Comparison of ENCODE assay signal across 18 cellular contexts in the genomic region with DNA sequence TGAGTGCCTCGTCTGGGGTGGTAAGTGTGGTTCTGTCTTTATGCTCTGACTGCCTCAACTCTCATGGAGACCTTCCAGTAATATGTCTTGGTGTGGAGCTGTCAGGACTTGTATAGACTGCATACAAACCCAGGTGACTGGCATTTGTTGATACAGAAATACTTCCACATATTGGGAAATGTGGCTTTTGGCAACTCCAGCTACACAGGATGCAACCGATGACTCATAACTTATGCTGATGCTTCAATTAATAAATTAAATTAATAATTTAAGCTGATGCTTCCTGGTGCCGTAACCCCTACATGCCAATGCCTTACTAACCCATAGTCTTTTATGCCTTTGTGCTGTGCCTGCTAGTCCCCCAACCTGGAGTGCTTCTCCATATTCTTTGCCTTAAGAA.
DNase-seq lines count a peak whose midpoint lies in the region; ATAC-seq and TF ChIP-seq lines count a peak whose summit lies in the region.
"Had no signal": no experiment of that assay in that cellular context is flagged by ENCODE, and none has a peak within 500 bp of the region (broad histone marks: within the 10 kb centered on the region; RNA-seq: fewer than 3 reads in every experiment).

No MANE protein-coding gene starts in this region.

- ATAC-seq in natural killer cell treated with Interleukin-12 subunit alpha and Interleukin-12 subunit beta and Interleukin-15 and Interleukin-18, amount 100 ng/mL, for 72 hours = no peak
- ATAC-seq: body of pancreas, pancreas had no signal

- no peaks in the 10 kb centered on the region for H3K27me3 ChIP-seq in skeletal muscle tissue (ENCODE audit: control insufficient read depth in 3 of 3, insufficient read depth in 3 of 3, low read length in 3 of 3)
- H3K27me3 ChIP-seq: BLaER1, body of pancreas, pancreas had no signal

- POLR2A ChIA-PET in MCF 10A (lab: Yijun Ruan, JAX) = interaction anchor here (0.7 to 1.7 kb wide), 5 partner anchors 8 to 113 kb away, joined by 3 to 7 read pairs (median 4); a partner anchor contains a TSS

- H3K4me3 Mint-ChIP-seq in HFFc6 (no peak overlapping the region), MCF 10A (ENCODE audit: unreplicated experiment) (no peak overlapping the region)
- H3K4me3 Mint-ChIP-seq in natural killer cell treated with Interleukin-12 subunit alpha and Interleukin-12 subunit beta and Interleukin-15 and Interleukin-18, amount 100 ng/mL, for 72 hours = no peak overlapping the region
- H3K4me3 Mint-ChIP-seq: activated CD4-positive, alpha-beta T cell treated with anti-CD3 and anti-CD28 coated beads, Interleukin-2, amount 10 ng/mL, durations not matched to agents 7 days and 5 days had no signal

- peaks cover 43% of the 10 kb centered on the region for H3K4me1 Mint-ChIP-seq in HFFc6 (ENCODE audit: low read depth)
- H3K4me1 Mint-ChIP-seq in MCF 10A (ENCODE audit: insufficient read depth, unreplicated experiment) = peaks cover 26% of the 10 kb centered on the region
- peaks cover 19 to 24% of the 10 kb centered on the region in 2 donors for H3K4me1 Mint-ChIP-seq in natural killer cell treated with Interleukin-12 subunit alpha and Interleukin-12 subunit beta and Interleukin-15 and Interleukin-18, amount 100 ng/mL, for 72 hours (ENCODE audit: low read depth in 2 of 2)

- no peak overlapping the region for H3K9ac ChIP-seq in skeletal muscle tissue (ENCODE audit: low read depth in 1 of 3, low read length in 3 of 3)
- H3K9ac ChIP-seq: BLaER1 had no signal

- DNase-seq in HFFc6 (peak; percentile 46), MCF 10A (ENCODE audit: unreplicated experiment) (peak; percentile 77), fibroblast of villous mesenchyme (ENCODE audit: low read depth) (peak; percentile 78), NCI-H510A (lab: John Stamatoyannopoulos, UW) (no peak), SW480 (ENCODE audit: low spot score) (no peak)
- no peak for DNase-seq in natural killer cell treated with Interleukin-12 subunit alpha and Interleukin-12 subunit beta and Interleukin-15 and Interleukin-18, amount 100 ng/mL, for 72 hours (ENCODE audit: low spot score)
- DNase-seq: activated CD4-positive, alpha-beta T cell treated with anti-CD3 and anti-CD28 coated beads, Interleukin-2, amount 10 ng/mL, durations not matched to agents 7 days and 5 days; activated naive CD4-positive, alpha-beta T cell treated with anti-CD3 and anti-CD28 coated beads, Interleukin-2, amount 50 U/mL, for 16 hours; activated T-cell treated with anti-CD3 and anti-CD28 coated beads, Interleukin-2, amount 50 U/mL, for 1 hour; body of pancreas; KG1; NCI-H1092 treated with DMSO at 0.1 percent for 48 hours; NCI-H774; pancreas; small intestine had no signal

- peak overlapping the region; percentile 10 for H3K27ac ChIP-seq in skeletal muscle tissue (ENCODE audit: low read depth, low read length)
- H3K27ac ChIP-seq: BLaER1, body of pancreas, pancreas, thoracic aorta had no signal

- H3K36me3 ChIP-seq in skeletal muscle tissue (ENCODE audit: control insufficient read depth in 3 of 3, insufficient read depth in 3 of 3, low read length in 3 of 3) = peaks cover 0 to 3% (median 2%) of the 10 kb centered on the region in 3 donors
- H3K36me3 ChIP-seq: pancreas, thoracic aorta had no signal

- H3K9me3 ChIP-seq in skeletal muscle tissue (ENCODE audit: control insufficient read depth in 3 of 3, low read length in 3 of 3) = no peaks in the 10 kb centered on the region
- H3K9me3 ChIP-seq: body of pancreas, pancreas, thoracic aorta had no signal

- CTCF ChIA-PET in MCF 10A (lab: Yijun Ruan, JAX) = interaction anchor here (0.9 to 3.4 kb wide), 5 partner anchors 8 to 98 kb away, joined by 3 to 15 read pairs (median 3); no protein-coding TSS in a partner anchor

- H3K27ac Mint-ChIP-seq in HFFc6 (peak overlapping the region; percentile 20), MCF 10A (ENCODE audit: low read depth, unreplicated experiment) (no peak overlapping the region)
- no peak overlapping the region for H3K27ac Mint-ChIP-seq in natural killer cell treated with Interleukin-12 subunit alpha and Interleukin-12 subunit beta and Interleukin-15 and Interleukin-18, amount 100 ng/mL, for 72 hours
- H3K27ac Mint-ChIP-seq: activated CD4-positive, alpha-beta T cell treated with anti-CD3 and anti-CD28 coated beads, Interleukin-2, amount 10 ng/mL, durations not matched to agents 7 days and 5 days had no signal

- TF ChIP-seq CTCF in HFFc6 (IDR thresholded peaks at IDR 0.05) (no peak), MCF 10A (IDR thresholded peaks at IDR 0.05; ENCODE audit: unreplicated experiment) (no peak), fibroblast of villous mesenchyme (IDR thresholded peaks at IDR 0.05; ENCODE audit: insufficient read depth, low read depth, low read length) (no peak)

- peaks cover 4% of the 10 kb centered on the region; the same call in 1 of the 2 replicates for H3K27me3 Mint-ChIP-seq in HFFc6 (ENCODE audit: insufficient read depth)
- no peaks in the 10 kb centered on the region for H3K27me3 Mint-ChIP-seq in MCF 10A (ENCODE audit: insufficient read depth, unreplicated experiment)
- H3K27me3 Mint-ChIP-seq in natural killer cell treated with Interleukin-12 subunit alpha and Interleukin-12 subunit beta and Interleukin-15 and Interleukin-18, amount 100 ng/mL, for 72 hours = no peaks in the 10 kb centered on the region
- H3K27me3 Mint-ChIP-seq: activated CD4-positive, alpha-beta T cell treated with anti-CD3 and anti-CD28 coated beads, Interleukin-2, amount 10 ng/mL, durations not matched to agents 7 days and 5 days had no signal

- H3K9me3 Mint-ChIP-seq in HFFc6 (no peaks in the 10 kb centered on the region), MCF 10A (ENCODE audit: unreplicated experiment) (no peaks in the 10 kb centered on the region)
- no peaks in the 10 kb centered on the region for H3K9me3 Mint-ChIP-seq in natural killer cell treated with Interleukin-12 subunit alpha and Interleukin-12 subunit beta and Interleukin-15 and Interleukin-18, amount 100 ng/mL, for 72 hours
- H3K9me3 Mint-ChIP-seq: activated CD4-positive, alpha-beta T cell treated with anti-CD3 and anti-CD28 coated beads, Interleukin-2, amount 10 ng/mL, durations not matched to agents 7 days and 5 days had no signal

- H3K4me1 ChIP-seq in skeletal muscle tissue (ENCODE audit: control insufficient read depth in 3 of 3, insufficient read depth in 3 of 3, low read length in 3 of 3) = peaks cover 34 to 77% (median 72%) of the 10 kb centered on the region in 3 donors
- H3K4me1 ChIP-seq: body of pancreas, pancreas had no signal

- no TSS peak for BruUV-seq in MCF 10A (replicated peaks; lab: Mats Ljungman, UMichigan)

- H3K4me3 ChIP-seq in fibroblast of villous mesenchyme (ENCODE audit: low read depth, low read length) (no peak overlapping the region), skeletal muscle tissue (ENCODE audit: low read length in 3 of 3) (no peak overlapping the region)
- H3K4me3 ChIP-seq: BLaER1, body of pancreas, pancreas, thoracic aorta had no signal

- H3K36me3 Mint-ChIP-seq in HFFc6 (ENCODE audit: low read depth) = peaks cover 24% of the 10 kb centered on the region
- no peaks in the 10 kb centered on the region for H3K36me3 Mint-ChIP-seq in MCF 10A (ENCODE audit: insufficient read depth, unreplicated experiment)
- H3K36me3 Mint-ChIP-seq in natural killer cell treated with Interleukin-12 subunit alpha and Interleukin-12 subunit beta and Interleukin-15 and Interleukin-18, amount 100 ng/mL, for 72 hours = no peaks in the 10 kb centered on the region

- intact Hi-C loops in MCF 10A (cut with micrococcal nuclease) = no loop called here

Comparison
In these comparisons a context has a peak if more than half of its experiments do, and no peak if none do; other contexts are left out.
1. DNase-seq: peak in HFFc6 (single experiment), MCF 10A (single experiment) and fibroblast of villous mesenchyme (single experiment); none in NCI-H510A (single experiment), natural killer cell treated with Interleukin-12 subunit alpha and Interleukin-12 subunit beta and Interleukin-15 and Interleukin-18, amount 100 ng/mL, for 72 hours (single experiment) and SW480 (single experiment).